In the genomic region with DNA sequence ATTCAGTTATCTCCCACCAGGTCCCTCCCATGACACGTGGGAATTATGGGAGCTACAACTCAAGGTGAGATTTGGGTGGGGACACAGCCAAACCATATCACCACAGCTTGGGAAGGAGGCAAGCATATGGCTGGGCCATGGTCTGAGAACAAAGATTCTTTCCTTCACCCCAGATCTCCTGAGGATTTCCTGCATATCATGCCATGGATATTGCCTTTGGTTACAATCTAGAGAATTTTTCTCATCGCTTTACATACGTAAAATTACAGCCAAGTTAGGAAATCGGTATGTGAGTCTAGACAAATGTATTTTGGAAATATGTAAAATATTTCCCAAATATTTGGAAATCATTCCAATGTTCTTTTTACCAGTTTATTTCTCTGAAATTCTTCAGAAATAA, we compare ENCODE assay signal across 20 cellular contexts.
DNase-seq lines count a peak whose midpoint lies in the region; TF ChIP-seq lines count a peak whose summit lies in the region.
"Had no signal": no experiment of that assay in that cellular context is flagged by ENCODE, and none has a peak within 500 bp of the region (broad histone marks: within the 10 kb centered on the region; RNA-seq: fewer than 3 reads in every experiment).

No MANE protein-coding gene starts in this region.

- H3K9me3 Mint-ChIP-seq in chondrocyte (ENCODE audit: low read depth) (no peaks in the 10 kb centered on the region), osteocyte (ENCODE audit: unreplicated experiment) (no peaks in the 10 kb centered on the region)

- H3K4me3 Mint-ChIP-seq in chondrocyte (ENCODE audit: unreplicated experiment), result no peak overlapping the region
- no peak overlapping the region for H3K4me3 Mint-ChIP-seq in osteocyte (ENCODE audit: unreplicated experiment)
- H3K4me3 Mint-ChIP-seq: CD14-positive monocyte; CD4-positive, alpha-beta memory T cell had no signal

- no peak for TF ChIP-seq CTCF in AG10803 (conservative IDR thresholded peaks at IDR 0.05; ENCODE audit: low read length)
- TF ChIP-seq CTCF in chondrocyte (IDR thresholded peaks at IDR 0.05), result no peak
- TF ChIP-seq CTCF in fibroblast of pulmonary artery (IDR thresholded peaks at IDR 0.05; ENCODE audit: low read length, missing control alignments), result no peak
- TF ChIP-seq CTCF in osteocyte (IDR thresholded peaks at IDR 0.05), result no peak

- no peaks in the 10 kb centered on the region for H3K36me3 Mint-ChIP-seq in chondrocyte (ENCODE audit: low read depth)
- no peaks in the 10 kb centered on the region for H3K36me3 Mint-ChIP-seq in osteocyte (ENCODE audit: unreplicated experiment)
- H3K36me3 Mint-ChIP-seq: CD14-positive monocyte; CD4-positive, alpha-beta memory T cell had no signal

- peak; percentile 62 for DNase-seq in AG10803 (ENCODE audit: low read depth)
- no peak for DNase-seq in chondrocyte (ENCODE audit: low spot score)
- peak; percentile 18 for DNase-seq in fibroblast of pulmonary artery (ENCODE audit: low read depth)
- no peak for DNase-seq in osteocyte (ENCODE audit: extremely low spot score, unreplicated experiment)
- no peak for DNase-seq in NCI-H2196 treated with DMSO at 0.1 percent for 48 hours (lab: John Stamatoyannopoulos, UW; ENCODE audit: unreplicated experiment)
- DNase-seq in NCI-H2029 (lab: John Stamatoyannopoulos, UW), result no peak
- no peak for DNase-seq in DMS153 treated with DMSO at 0.1 percent for 48 hours (lab: John Stamatoyannopoulos, UW; ENCODE audit: unreplicated experiment)
- DNase-seq: AML-193; BE2C; Calu3; CD4-positive, alpha-beta memory T cell; COR-L47; DND-41; GDM1; GM23248; H7; HCEC 1CT had no signal

- H3K4me3 ChIP-seq in AG10803 (ENCODE audit: low read length) (no peak overlapping the region), fibroblast of pulmonary artery (replicated peaks; ENCODE audit: low read depth, low read length) (no peak overlapping the region)
- H3K4me3 ChIP-seq: BLaER1 treated with 17β-estradiol and CSF1 and Interleukin-3, amounts not matched to agents 10 nM and 100 nM; GM12878; GM23248 had no signal

- H3K27me3 Mint-ChIP-seq in chondrocyte (ENCODE audit: low read depth) (no peaks in the 10 kb centered on the region), osteocyte (ENCODE audit: unreplicated experiment) (no peaks in the 10 kb centered on the region)
- H3K27me3 Mint-ChIP-seq: CD4-positive, alpha-beta memory T cell had no signal

- H3K4me1 Mint-ChIP-seq in chondrocyte (ENCODE audit: low read depth) (peaks cover 11% of the 10 kb centered on the region), osteocyte (ENCODE audit: unreplicated experiment) (peaks cover 4% of the 10 kb centered on the region)
- H3K4me1 Mint-ChIP-seq: CD14-positive monocyte; CD4-positive, alpha-beta memory T cell had no signal

- peak overlapping the region; percentile 19 for H3K27ac Mint-ChIP-seq in chondrocyte (ENCODE audit: unreplicated experiment)
- H3K27ac Mint-ChIP-seq in osteocyte (ENCODE audit: unreplicated experiment), result peak overlapping the region; percentile 18
- H3K27ac Mint-ChIP-seq: CD14-positive monocyte; CD4-positive, alpha-beta memory T cell had no signal

Comparison
In these comparisons a context has a peak if more than half of its experiments do, and no peak if none do; other contexts are left out.
1. DNase-seq: peak in AG10803 (single experiment) and fibroblast of pulmonary artery (single experiment); none in chondrocyte (single experiment), osteocyte (single experiment), NCI-H2196 treated with DMSO at 0.1 percent for 48 hours (single experiment), NCI-H2029 (single experiment) and DMS153 treated with DMSO at 0.1 percent for 48 hours (single experiment).